Comparison of ENCODE assay signal across 25 cellular contexts in the genomic region with DNA sequence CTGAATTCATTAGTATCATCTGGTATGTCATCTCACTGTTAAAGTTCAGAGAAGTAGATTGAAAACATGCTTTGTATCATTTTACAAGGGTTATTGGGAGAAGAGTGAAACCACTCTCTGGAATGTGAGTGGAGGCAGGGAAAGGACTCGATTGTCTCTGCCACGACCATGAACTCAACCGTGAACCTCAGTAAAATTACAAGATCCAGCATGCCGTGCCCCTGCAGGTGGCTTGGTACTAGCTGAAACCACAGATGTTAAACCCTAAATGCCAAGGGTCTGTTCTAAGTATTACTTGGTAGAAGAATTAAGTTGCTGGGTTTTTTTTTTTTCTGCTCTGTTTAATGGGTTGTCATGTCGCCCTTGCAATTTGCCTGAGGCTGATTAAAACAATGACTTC.
DNase-seq lines count a peak whose midpoint lies in the region; ATAC-seq and TF ChIP-seq lines count a peak whose summit lies in the region.
"Had no signal": no experiment of that assay in that cellular context is flagged by ENCODE, and none has a peak within 500 bp of the region (broad histone marks: within the 10 kb centered on the region; RNA-seq: fewer than 3 reads in every experiment).

No MANE protein-coding gene starts in this region.

- no peak overlapping the region for H3K9ac ChIP-seq in mammary epithelial cell (ENCODE audit: insufficient read depth, low read length)
- no peak overlapping the region for H3K9ac ChIP-seq in mesenchymal stem cell (ENCODE audit: low read length)

- intact Hi-C loops in mammary epithelial cell (cut with micrococcal nuclease): loop anchor here (10.0 kb wide), 1 partner anchor 1040 kb away; no protein-coding TSS in a partner anchor

- DNase-seq in HAP-1 (ENCODE audit: low spot score in 2 of 2) (peak; percentile 12 to 14), NCI-H2171 treated with DMSO at 0.1 percent for 48 hours (lab: John Stamatoyannopoulos, UW) (peak; percentile 75), mammary epithelial cell (peak; percentile 87), mesenchymal stem cell (no peak), SK-N-DZ (ENCODE audit: low spot score) (no peak)
- DNase-seq: activated CD4-positive, alpha-beta T cell treated with anti-CD3 and anti-CD28 coated beads, Interleukin-2, amount 50 U/mL, for 1 hour; C1 segment of cervical spinal cord; Caco-2; heart left ventricle; IMR-90; left colon; midbrain; naive thymus-derived CD8-positive, alpha-beta T cell; NCI-H1417 treated with DMSO at 0.1 percent for 48 hours; NCI-H524; occipital lobe; stimulated activated CD4-positive, alpha-beta T cell treated with anti-CD3 and anti-CD28 coated beads, Interleukin-2, amount 100 ng/mL, for 24 hours; T-helper 9 cell had no signal

- H3K4me1 ChIP-seq in HAP-1: peaks cover 7% of the 10 kb centered on the region
- H3K4me1 ChIP-seq in mammary epithelial cell (ENCODE audit: insufficient read depth, low read length): peaks cover 18% of the 10 kb centered on the region
- H3K4me1 ChIP-seq in mesenchymal stem cell (ENCODE audit: control insufficient read depth, insufficient read depth, low read depth, low read length): no peaks in the 10 kb centered on the region
- H3K4me1 ChIP-seq: Caco-2, heart left ventricle had no signal

- H4K8ac ChIP-seq in mesenchymal stem cell (ENCODE audit: low read length): no peak overlapping the region

- ATAC-seq in GM19324 (IDR thresholded peaks at IDR 0.05; ENCODE audit: low FRiP score, unreplicated experiment): no peak
- no peak for ATAC-seq in GM18909 (IDR thresholded peaks at IDR 0.05; ENCODE audit: poor library complexity, unreplicated experiment)
- ATAC-seq in HG03280 (IDR thresholded peaks at IDR 0.05; ENCODE audit: unreplicated experiment): no peak
- ATAC-seq: HCT116; heart left ventricle; left colon; naive thymus-derived CD8-positive, alpha-beta T cell; stimulated activated effector memory CD8-positive, alpha-beta T cell treated with anti-CD3 and anti-CD28 coated beads, Interleukin-12 subunit alpha, Interleukin-12 subunit beta, amount 100 ng/mL, for 72 hours; WTC11 had no signal

- 0% methylated on average over 5 of the region's 5 CpGs for WGBS in mammary epithelial cell (ENCODE audit: low coverage, missing lambda C conversion rate)
- 84% methylated on average over 5 of the region's 5 CpGs for WGBS in mesenchymal stem cell

- H3K14ac ChIP-seq in mesenchymal stem cell (ENCODE audit: low read length in 2 of 2): no peak overlapping the region

- no peak overlapping the region for H2BK12ac ChIP-seq in mesenchymal stem cell (ENCODE audit: low read length in 2 of 2)

- peak overlapping the region; percentile 58 for H3K4me2 ChIP-seq in mammary epithelial cell (ENCODE audit: insufficient read depth, low read depth, low read length)
- H3K4me2 ChIP-seq in mesenchymal stem cell (ENCODE audit: low read length, poor library complexity, severe bottlenecking): peak overlapping the region; percentile 16
- H3K4me2 ChIP-seq: smooth muscle cell had no signal

- in situ Hi-C loops in HAP-1 (cut with MboI; ENCODE audit: low sequenced_read_pairs) (no loop called here), mammary epithelial cell (cut with MboI; ENCODE audit: low sequenced_read_pairs in 2 of 2) (loop anchor here in 1 of 2 donors (10.0 kb wide), 1 partner anchor 440 kb away; a partner anchor contains a TSS)

- H3K4me3 ChIP-seq in HAP-1 (no peak overlapping the region), mammary epithelial cell (replicated peaks in 1 of 3; ENCODE audit: insufficient read depth in 1 of 3, low read depth in 2 of 3, low read length in 3 of 3) (no peak overlapping the region), mesenchymal stem cell (ENCODE audit: insufficient read depth in 1 of 2, low read depth in 1 of 2, low read length in 2 of 2) (no peak overlapping the region)
- H3K4me3 ChIP-seq: heart left ventricle, smooth muscle cell had no signal

- H3K27me3 ChIP-seq in HAP-1 (ENCODE audit: low read depth): no peaks in the 10 kb centered on the region
- H3K27me3 ChIP-seq in mammary epithelial cell (ENCODE audit: insufficient read depth, low read length): no peaks in the 10 kb centered on the region
- H3K27me3 ChIP-seq in mesenchymal stem cell (ENCODE audit: control insufficient read depth in 1 of 2, insufficient read depth in 1 of 2, low read length in 2 of 2): peaks cover 32 to 40% of the 10 kb centered on the region in 2 experiments

- H3K79me2 ChIP-seq in mammary epithelial cell (ENCODE audit: insufficient read depth, low read length): no peaks in the 10 kb centered on the region

- H2BK15ac ChIP-seq in mesenchymal stem cell (ENCODE audit: low read depth, poor library complexity, severe bottlenecking): no peak overlapping the region

- H4K20me1 ChIP-seq in mammary epithelial cell (ENCODE audit: insufficient read depth, low read length): no peaks in the 10 kb centered on the region

- no TSS peak for BruUV-seq in mammary epithelial cell (replicated peaks; lab: Mats Ljungman, UMichigan)

- H3K23ac ChIP-seq in mesenchymal stem cell (ENCODE audit: low read length in 2 of 2): no peak overlapping the region

- no peak overlapping the region for H2BK120ac ChIP-seq in mesenchymal stem cell (ENCODE audit: low read depth, low read length)

- no peak overlapping the region for H3K18ac ChIP-seq in mesenchymal stem cell (ENCODE audit: low read depth in 1 of 2, low read length in 2 of 2)

- H2AK5ac ChIP-seq in mesenchymal stem cell (ENCODE audit: low read length, severe bottlenecking): no peak overlapping the region

- no peak overlapping the region for H4K91ac ChIP-seq in mesenchymal stem cell (ENCODE audit: low read length)

- no peaks in the 10 kb centered on the region for H3K36me3 ChIP-seq in HAP-1 (replicated peaks)
- H3K36me3 ChIP-seq in mammary epithelial cell (ENCODE audit: insufficient read depth, low read length): no peaks in the 10 kb centered on the region
- no peaks in the 10 kb centered on the region for H3K36me3 ChIP-seq in mesenchymal stem cell (ENCODE audit: control insufficient read depth in 1 of 2, insufficient read depth in 2 of 2, low read depth in 1 of 2, low read length in 2 of 2)
- H3K36me3 ChIP-seq: heart left ventricle had no signal

- no peaks in the 10 kb centered on the region for H3K79me1 ChIP-seq in mesenchymal stem cell (replicated peaks; ENCODE audit: low read length, poor library complexity, severe bottlenecking)

- H2BK5ac ChIP-seq in mesenchymal stem cell (ENCODE audit: low read depth, low read length, poor library complexity, severe bottlenecking): no peak overlapping the region

- H3K4ac ChIP-seq in mesenchymal stem cell (ENCODE audit: low read depth in 1 of 2, low read length in 2 of 2): no peak overlapping the region

- TF ChIP-seq CTCF in mammary epithelial cell (conservative IDR thresholded peaks at IDR 0.05 in 1 of 2, IDR thresholded peaks at IDR 0.05 in 1 of 2; ENCODE audit: extremely low read depth in 1 of 2, insufficient read depth in 1 of 2, low read depth in 1 of 2, low read length in 2 of 2): no peak

- no peaks in the 10 kb centered on the region for H3K9me3 ChIP-seq in HAP-1
- H3K9me3 ChIP-seq in mammary epithelial cell (replicated peaks; ENCODE audit: insufficient read depth, low read length): no peaks in the 10 kb centered on the region
- H3K9me3 ChIP-seq in mesenchymal stem cell (ENCODE audit: control insufficient read depth, low read length): no peaks in the 10 kb centered on the region
- H3K9me3 ChIP-seq: Caco-2, heart left ventricle had no signal

- CTCF ChIA-PET in mammary epithelial cell (lab: Charles Lee; ENCODE audit: low non-redundant PET): no interaction called here

- dilution Hi-C loops in mammary epithelial cell (cut with HindIII; ENCODE audit: low sequenced_read_pairs): no loop called here

- peak overlapping the region; percentile 36 for H3K27ac ChIP-seq in mammary epithelial cell (ENCODE audit: insufficient read depth, low read depth, low read length)
- no peak overlapping the region for H3K27ac ChIP-seq in mesenchymal stem cell (ENCODE audit: low read length, poor library complexity, severe bottlenecking)
- H3K27ac ChIP-seq: heart left ventricle had no signal

- H2AFZ ChIP-seq in mammary epithelial cell (ENCODE audit: low read depth, low read length) (peak overlapping the region; percentile 18), mesenchymal stem cell (ENCODE audit: low read depth, low read length) (no peak overlapping the region)

Comparison
In these comparisons a context has a peak if more than half of its experiments do, and no peak if none do; other contexts are left out.
1. DNase-seq: peak in HAP-1 (2 of 2), NCI-H2171 treated with DMSO at 0.1 percent for 48 hours (single experiment) and mammary epithelial cell (single experiment); none in mesenchymal stem cell (single experiment) and SK-N-DZ (single experiment).